Comparison of ENCODE assay signal across 1 cellular context in the genomic region with DNA sequence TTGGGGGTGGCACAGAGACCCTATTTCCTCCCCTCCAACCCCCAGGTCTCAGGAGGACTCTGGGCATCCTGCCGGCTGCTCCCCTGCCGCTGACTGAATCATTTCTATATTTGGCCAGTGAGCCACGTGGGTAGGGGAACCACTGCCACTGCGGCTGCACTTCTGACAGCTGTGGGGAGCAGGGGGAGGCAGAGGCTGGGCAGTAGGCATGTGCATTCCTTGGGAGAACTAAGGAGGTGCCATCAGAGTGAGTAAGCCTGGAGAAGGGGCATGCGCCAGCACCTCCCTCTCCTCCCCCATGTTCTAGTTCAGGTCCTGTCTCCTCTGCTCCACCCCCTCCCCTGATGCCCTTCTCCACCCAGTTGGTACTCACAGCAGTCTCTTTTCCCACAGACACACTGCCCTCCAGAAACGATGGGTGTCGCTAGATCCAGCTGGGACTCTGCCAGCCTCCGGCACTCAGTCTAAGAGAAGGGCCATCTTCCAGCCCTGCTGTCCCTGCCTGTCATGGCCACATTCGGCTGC.
TF ChIP-seq lines count a peak whose summit lies in the region.

No MANE protein-coding gene starts in this region.

TF ChIP-seq in GM12878, 131 proteins besides CTCF, POLR2A, EP300 and RAD21 (continued from another document):
- TF ChIP-seq ZBED1 (IDR thresholded peaks at IDR 0.05; ENCODE audit: borderline replicate concordance) (no peak), EZH2 (IDR thresholded peaks at IDR 0.05; ENCODE audit: borderline replicate concordance, control insufficient read depth, low read depth, low read length) (no peak), ATF7 (IDR thresholded peaks at IDR 0.05; ENCODE audit: low read depth) (peak; percentile 31; the same call in 1 of the 2 replicates), POU2F2 (IDR thresholded peaks at IDR 0.05; ENCODE audit: borderline replicate concordance, low read depth, low read length) (no peak), BHLHE40 (IDR thresholded peaks at IDR 0.05; ENCODE audit: borderline replicate concordance in 1 of 2, low read depth in 2 of 2, low read length in 1 of 2) (peak in 1 of 2 experiments; percentile 44; a peak in 1 of 4 replicates), RUNX3 (IDR thresholded peaks at IDR 0.05; ENCODE audit: low read length) (peak; percentile 34; the same call in 1 of the 2 replicates), MEF2A (IDR thresholded peaks at IDR 0.05; ENCODE audit: insufficient read depth, low read depth, low read length) (peak; percentile 90), IKZF1 (conservative IDR thresholded peaks at IDR 0.05) (peak; percentile 41; the same call in 1 of the 2 replicates), ZNF622 (IDR thresholded peaks at IDR 0.05) (no peak), FOXM1 (IDR thresholded peaks at IDR 0.05; ENCODE audit: low read depth, low read length) (no peak), TCF12 (IDR thresholded peaks at IDR 0.05; ENCODE audit: low read depth, low read length) (peak; percentile 55; the same call in 1 of the 2 replicates), SRF (IDR thresholded peaks at IDR 0.05; ENCODE audit: low read depth in 2 of 2, low read length in 2 of 2) (peak in 1 of 2 experiments; percentile 72; a peak in 2 of 4 replicates), RAD51 (IDR thresholded peaks at IDR 0.05) (peak; percentile 70), PAX5 (IDR thresholded peaks at IDR 0.05; ENCODE audit: borderline replicate concordance, low read depth, low read length) (no peak), JUND (IDR thresholded peaks at IDR 0.05; ENCODE audit: low read depth, low read length) (0 out of 2 replicates have a peak, but pooled peaks have one; percentile 19), IKZF2 (IDR thresholded peaks at IDR 0.05) (no peak), MXI1 (IDR thresholded peaks at IDR 0.05; ENCODE audit: low read depth, low read length) (peak; percentile 91)
- TF ChIP-seq, protein P1, sequence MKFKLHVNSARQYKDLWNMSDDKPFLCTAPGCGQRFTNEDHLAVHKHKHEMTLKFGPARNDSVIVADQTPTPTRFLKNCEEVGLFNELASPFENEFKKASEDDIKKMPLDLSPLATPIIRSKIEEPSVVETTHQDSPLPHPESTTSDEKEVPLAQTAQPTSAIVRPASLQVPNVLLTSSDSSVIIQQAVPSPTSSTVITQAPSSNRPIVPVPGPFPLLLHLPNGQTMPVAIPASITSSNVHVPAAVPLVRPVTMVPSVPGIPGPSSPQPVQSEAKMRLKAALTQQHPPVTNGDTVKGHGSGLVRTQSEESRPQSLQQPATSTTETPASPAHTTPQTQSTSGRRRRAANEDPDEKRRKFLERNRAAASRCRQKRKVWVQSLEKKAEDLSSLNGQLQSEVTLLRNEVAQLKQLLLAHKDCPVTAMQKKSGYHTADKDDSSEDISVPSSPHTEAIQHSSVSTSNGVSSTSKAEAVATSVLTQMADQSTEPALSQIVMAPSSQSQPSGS (IDR thresholded peaks at IDR 0.05; ENCODE audit: low read length): no peak
- TF ChIP-seq, protein P2, sequence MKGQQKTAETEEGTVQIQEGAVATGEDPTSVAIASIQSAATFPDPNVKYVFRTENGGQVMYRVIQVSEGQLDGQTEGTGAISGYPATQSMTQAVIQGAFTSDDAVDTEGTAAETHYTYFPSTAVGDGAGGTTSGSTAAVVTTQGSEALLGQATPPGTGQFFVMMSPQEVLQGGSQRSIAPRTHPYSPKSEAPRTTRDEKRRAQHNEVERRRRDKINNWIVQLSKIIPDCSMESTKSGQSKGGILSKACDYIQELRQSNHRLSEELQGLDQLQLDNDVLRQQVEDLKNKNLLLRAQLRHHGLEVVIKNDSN (IDR thresholded peaks at IDR 0.05; ENCODE audit: borderline replicate concordance, extremely low read length, insufficient read depth, low read depth, low read length): peak; percentile 58
- TF ChIP-seq, protein P3, sequence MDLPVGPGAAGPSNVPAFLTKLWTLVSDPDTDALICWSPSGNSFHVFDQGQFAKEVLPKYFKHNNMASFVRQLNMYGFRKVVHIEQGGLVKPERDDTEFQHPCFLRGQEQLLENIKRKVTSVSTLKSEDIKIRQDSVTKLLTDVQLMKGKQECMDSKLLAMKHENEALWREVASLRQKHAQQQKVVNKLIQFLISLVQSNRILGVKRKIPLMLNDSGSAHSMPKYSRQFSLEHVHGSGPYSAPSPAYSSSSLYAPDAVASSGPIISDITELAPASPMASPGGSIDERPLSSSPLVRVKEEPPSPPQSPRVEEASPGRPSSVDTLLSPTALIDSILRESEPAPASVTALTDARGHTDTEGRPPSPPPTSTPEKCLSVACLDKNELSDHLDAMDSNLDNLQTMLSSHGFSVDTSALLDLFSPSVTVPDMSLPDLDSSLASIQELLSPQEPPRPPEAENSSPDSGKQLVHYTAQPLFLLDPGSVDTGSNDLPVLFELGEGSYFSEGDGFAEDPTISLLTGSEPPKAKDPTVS (IDR thresholded peaks at IDR 0.05; ENCODE audit: low read depth, low read length): no peak
- TF ChIP-seq, protein P4, sequence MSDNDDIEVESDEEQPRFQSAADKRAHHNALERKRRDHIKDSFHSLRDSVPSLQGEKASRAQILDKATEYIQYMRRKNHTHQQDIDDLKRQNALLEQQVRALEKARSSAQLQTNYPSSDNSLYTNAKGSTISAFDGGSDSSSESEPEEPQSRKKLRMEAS (IDR thresholded peaks at IDR 0.05; ENCODE audit: low read depth, low read length): peak; percentile 49; the same call in 1 of the 2 replicates
- TF ChIP-seq, protein P5, sequence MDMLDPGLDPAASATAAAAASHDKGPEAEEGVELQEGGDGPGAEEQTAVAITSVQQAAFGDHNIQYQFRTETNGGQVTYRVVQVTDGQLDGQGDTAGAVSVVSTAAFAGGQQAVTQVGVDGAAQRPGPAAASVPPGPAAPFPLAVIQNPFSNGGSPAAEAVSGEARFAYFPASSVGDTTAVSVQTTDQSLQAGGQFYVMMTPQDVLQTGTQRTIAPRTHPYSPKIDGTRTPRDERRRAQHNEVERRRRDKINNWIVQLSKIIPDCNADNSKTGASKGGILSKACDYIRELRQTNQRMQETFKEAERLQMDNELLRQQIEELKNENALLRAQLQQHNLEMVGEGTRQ (IDR thresholded peaks at IDR 0.05; ENCODE audit: borderline replicate concordance, low read depth, low read length): peak; percentile 33
